Comparison of ENCODE assay signal across 31 cellular contexts in the genomic region with DNA sequence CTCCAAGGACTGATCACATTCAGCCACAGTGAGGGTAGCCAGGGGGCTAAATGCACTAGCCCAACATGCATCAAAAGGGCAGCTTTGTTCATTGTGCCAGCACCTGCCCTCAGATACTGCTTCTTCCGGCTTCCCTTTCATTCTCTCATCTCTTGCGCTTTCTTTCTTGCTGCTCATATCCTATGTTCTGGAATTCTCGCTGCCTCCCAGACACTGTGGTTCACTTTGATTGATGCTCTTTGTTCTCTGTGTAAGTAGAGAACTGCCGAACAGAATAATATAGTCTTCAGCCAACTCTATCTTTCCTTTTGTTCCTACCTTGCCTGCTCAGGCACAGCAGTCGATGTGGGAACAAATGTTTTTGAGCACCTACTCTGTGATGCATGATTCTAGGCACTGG. TPM values are rescaled to one million over a fixed set of nuclear protein-coding genes. Genes with fewer than 3 reads are reported as not detected.
"Had no signal": no experiment of that assay in that cellular context is flagged by ENCODE, and none has a peak within 500 bp of the region (broad histone marks: within the 10 kb centered on the region; RNA-seq: fewer than 3 reads in every experiment).

No MANE protein-coding gene starts in this region.

- H3K27ac Mint-ChIP-seq: endodermal cell; mesothelial cell of epicardium; naive thymus-derived CD4-positive, alpha-beta T cell; nephron; progenitor cell of endocrine pancreas had no signal

- H3K9me3 Mint-ChIP-seq: endodermal cell, mesothelial cell of epicardium, nephron had no signal

- H3K27ac ChIP-seq: epithelial cell of prostate, gastroesophageal sphincter, heart left ventricle, left lung, neutrophil, parathyroid adenoma, right lobe of liver, testis, tibial artery, upper lobe of left lung had no signal

- H3K4me3 Mint-ChIP-seq: endodermal cell; mesothelial cell of epicardium; naive thymus-derived CD4-positive, alpha-beta T cell; nephron had no signal

- H3K9ac ChIP-seq: parathyroid adenoma had no signal

- H3K4me1 Mint-ChIP-seq: endodermal cell, nephron had no signal

- H3K36me3 ChIP-seq: gastroesophageal sphincter, heart left ventricle, left lung, neutrophil, right lobe of liver, tibial artery, upper lobe of left lung had no signal

- H3K9me3 ChIP-seq: gastroesophageal sphincter, heart left ventricle, left lung, neutrophil, right lobe of liver, testis, tibial artery, upper lobe of left lung had no signal

- H3K4me1 ChIP-seq: gastroesophageal sphincter, parathyroid adenoma, right lobe of liver, testis, tibial artery had no signal

- H3K4me3 ChIP-seq: gastroesophageal sphincter, heart left ventricle, left lung, right lobe of liver, testis, tibial artery, upper lobe of left lung had no signal

- H3K79me2 ChIP-seq: parathyroid adenoma had no signal

- H3K27me3 ChIP-seq: right lobe of liver, testis, upper lobe of left lung had no signal

- H3K36me3 Mint-ChIP-seq: mesothelial cell of epicardium; naive thymus-derived CD4-positive, alpha-beta T cell had no signal

- H2AFZ ChIP-seq: parathyroid adenoma had no signal

- DNase-seq: cerebellar nuclear complex; cortex of kidney; effector CD8-positive, alpha-beta T cell; endodermal cell; foreskin fibroblast; heart left ventricle; hippocampal formation; left cardiac atrium; left lung; mesenchymal stem cell; naive thymus-derived CD4-positive, alpha-beta T cell; right lobe of liver; small intestine; stimulated activated CD4-positive, alpha-beta T cell treated with anti-CD3 and anti-CD28 coated beads, Interleukin-15, amount 100 ng/mL, for 24 hours; stimulated activated CD4-positive, alpha-beta T cell treated with anti-CD3 and anti-CD28 coated beads, Interleukin-2, amount 100 ng/mL, for 48 hours; stimulated activated naive CD4-positive, alpha-beta T cell treated with Interleukin-2 at 50 U/mL for 16 hours; substantia nigra; testis; tibial artery; upper lobe of left lung had no signal

- FAIRE-seq: islet of Langerhans, small intestine had no signal

- ATAC-seq: esophagus mucosa; gastroesophageal sphincter; heart left ventricle; left cardiac atrium; left lung; naive thymus-derived CD4-positive, alpha-beta T cell; right lobe of liver had no signal

RNA-seq across cellular contexts. Expression of a gene that starts 50.1 kb away (rescaled TPM):
- total RNA-seq: esophagus mucosa; kidney epithelial cell; left cardiac atrium; left lung; lung microvascular endothelial cell; naive thymus-derived CD4-positive, alpha-beta T cell; right lobe of liver had no signal
- polyA plus RNA-seq: naive thymus-derived CD4-positive, alpha-beta T cell had no signal
